Comparison of ENCODE assay signal across 1 cellular context in genomic region chr5:32585122-32585445, GRCh38.
TF ChIP-seq lines count a peak whose summit lies in the region.

No MANE protein-coding gene starts in this region.

TF ChIP-seq in H1, 55 proteins besides CTCF, POLR2A, EP300 and RAD21:
- TF ChIP-seq CTBP2 (IDR thresholded peaks at IDR 0.05; ENCODE audit: borderline replicate concordance, insufficient read depth, insufficient read length, low read length) (no peak), TAF1 (IDR thresholded peaks at IDR 0.05; ENCODE audit: low read depth, low read length) (no peak), YY1 (IDR thresholded peaks at IDR 0.05; ENCODE audit: low read depth, low read length) (no peak), SP2 (IDR thresholded peaks at IDR 0.05; ENCODE audit: low read length) (no peak)
TF ChIP-seq in H1: peak in this region for 0.
